ENCODE assay signal across 14 cellular contexts in genomic region chr15:22846073-22846472, GRCh38.
"Had no signal": no experiment of that assay in that cellular context is flagged by ENCODE, and none has a peak within 500 bp of the region (broad histone marks: within the 10 kb centered on the region; RNA-seq: fewer than 3 reads in every experiment).

No MANE protein-coding gene starts in this region.

- H3K9me3 Mint-ChIP-seq: activated B cell treated with CpG ODN at 0.5 μM for 24 hours; activated CD4-positive, alpha-beta T cell treated with anti-CD3 and anti-CD28 coated beads, Interleukin-2, amount 10 ng/mL, durations not matched to agents 24 days and 14 days; activated naive CD4-positive, alpha-beta T cell treated with anti-CD3 and anti-CD28 coated beads, Interleukin-2, amount 50 U/mL, for 72 hours; stimulated activated naive B cell treated with anti-CD40 and anti-IgM and Interleukin-4, amounts not matched to agents 10 μg/mL and 1 μg/mL and 100 μg/mL, for 72 hours had no signal

- H3K27me3 Mint-ChIP-seq: activated B cell treated with CpG ODN at 0.5 μM for 24 hours; activated CD4-positive, alpha-beta T cell treated with anti-CD3 and anti-CD28 coated beads, Interleukin-2, amount 10 ng/mL, durations not matched to agents 24 days and 14 days; stimulated activated naive B cell treated with anti-CD40 and anti-IgM and Interleukin-4, amounts not matched to agents 10 μg/mL and 1 μg/mL and 100 μg/mL, for 72 hours had no signal

- H3K36me3 ChIP-seq: transverse colon had no signal

- H3K27ac Mint-ChIP-seq: activated CD4-positive, alpha-beta T cell treated with anti-CD3 and anti-CD28 coated beads, Interleukin-2, amount 10 ng/mL, durations not matched to agents 24 days and 14 days had no signal

- H3K4me3 Mint-ChIP-seq: activated B cell treated with CpG ODN at 0.5 μM for 24 hours; activated CD4-positive, alpha-beta T cell treated with anti-CD3 and anti-CD28 coated beads, Interleukin-2, amount 10 ng/mL, durations not matched to agents 24 days and 14 days had no signal

- H3K27me3 ChIP-seq: dorsolateral prefrontal cortex, esophagus muscularis mucosa, heart left ventricle, transverse colon had no signal

- H3K4me3 ChIP-seq: dorsolateral prefrontal cortex, esophagus muscularis mucosa, heart left ventricle, SK-N-MC, transverse colon had no signal

- H3K27ac ChIP-seq: dorsolateral prefrontal cortex, esophagus muscularis mucosa, heart left ventricle, SK-N-MC, transverse colon had no signal

- DNase-seq: activated B cell treated with CpG ODN at 0.5 μM for 24 hours; activated CD4-positive, alpha-beta T cell treated with anti-CD3 and anti-CD28 coated beads, Interleukin-2, amount 10 ng/mL, durations not matched to agents 24 days and 14 days; activated effector memory CD4-positive, alpha-beta T cell treated with Interleukin-2 at 50 U/mL for 16 hours; amygdala; dorsolateral prefrontal cortex; heart left ventricle; left ventricle myocardium superior; right cardiac atrium; stimulated activated naive B cell treated with anti-CD40 and anti-IgM and Interleukin-4, amounts not matched to agents 10 μg/mL and 1 μg/mL and 100 μg/mL, for 72 hours; substantia nigra; transverse colon had no signal

- ATAC-seq: activated naive CD4-positive, alpha-beta T cell treated with anti-CD3 and anti-CD28 coated beads, Interleukin-2, amount 50 U/mL, for 72 hours; heart left ventricle; left ventricle myocardium superior; right cardiac atrium had no signal
